Comparison of ENCODE assay signal across 9 cellular contexts in the genomic region with DNA sequence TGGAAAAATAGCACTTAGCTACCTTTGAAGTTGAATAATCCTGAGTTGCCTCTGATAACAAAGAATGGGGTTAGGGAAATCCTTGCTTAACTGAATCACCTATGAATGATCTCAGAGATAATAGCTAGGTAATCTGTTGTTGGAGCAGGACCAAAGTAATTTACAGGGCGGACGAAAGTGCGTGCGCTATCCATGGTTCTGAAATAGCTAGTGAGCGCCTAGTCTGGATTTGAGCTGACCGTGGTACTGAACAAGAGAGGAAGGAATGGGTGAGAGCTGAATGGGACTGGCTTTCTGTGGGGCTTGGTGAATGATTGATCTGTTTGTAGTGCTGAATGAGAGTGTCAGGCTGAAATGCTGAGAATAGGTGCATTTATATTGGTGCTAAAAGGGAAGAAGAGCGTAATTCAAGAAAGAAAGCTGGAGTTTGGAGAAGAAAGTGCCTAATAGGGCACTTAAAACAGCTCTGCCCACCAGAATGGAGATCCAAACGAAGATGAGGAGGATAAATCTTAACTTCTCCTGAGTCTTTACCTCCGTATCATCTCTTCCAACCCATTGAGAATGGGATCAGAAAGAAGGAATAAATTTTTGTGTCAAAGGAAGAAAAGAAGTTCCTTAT. TPM values are rescaled to one million over a fixed set of nuclear protein-coding genes. Genes with fewer than 3 reads are reported as not detected.
DNase-seq lines count a peak whose midpoint lies in the region; ATAC-seq and TF ChIP-seq lines count a peak whose summit lies in the region.
"Had no signal": no experiment of that assay in that cellular context is flagged by ENCODE, and none has a peak within 500 bp of the region (broad histone marks: within the 10 kb centered on the region; RNA-seq: fewer than 3 reads in every experiment).

No MANE protein-coding gene starts in this region.

- H3K27me3 ChIP-seq in osteoblast (ENCODE audit: insufficient read depth, low read length) = no peaks in the 10 kb centered on the region

- ATAC-seq in HG03460 (IDR thresholded peaks at IDR 0.05; ENCODE audit: unreplicated experiment) (no peak), HG03342 (IDR thresholded peaks at IDR 0.05; ENCODE audit: unreplicated experiment) (no peak)

- H3K36me3 Mint-ChIP-seq in endothelial cell (ENCODE audit: low read depth, unreplicated experiment) = no peaks in the 10 kb centered on the region
- H3K36me3 Mint-ChIP-seq: activated naive CD8-positive, alpha-beta T cell had no signal

- no peak overlapping the region for H3K4me3 Mint-ChIP-seq in endothelial cell (ENCODE audit: unreplicated experiment)
- H3K4me3 Mint-ChIP-seq: activated naive CD8-positive, alpha-beta T cell had no signal

- no peaks in the 10 kb centered on the region for H3K9me3 ChIP-seq in osteoblast (ENCODE audit: low read depth, low read length)

- H4K20me1 ChIP-seq in osteoblast (ENCODE audit: insufficient read depth, low read length) = no peaks in the 10 kb centered on the region

- no peak for TF ChIP-seq CTCF in GM20000 (IDR thresholded peaks at IDR 0.05; ENCODE audit: extremely low read depth, missing control alignments)
- TF ChIP-seq CTCF in endothelial cell (IDR thresholded peaks at IDR 0.05; ENCODE audit: unreplicated experiment) = no peak
- TF ChIP-seq CTCF in osteoblast (IDR thresholded peaks at IDR 0.05; ENCODE audit: extremely low read depth, low read depth, low read length) = no peak

- H3K4me3 ChIP-seq in osteoblast (ENCODE audit: insufficient read depth, low read length) = no peak overlapping the region

- DNase-seq in ACHN (peak; percentile 82), GM20000 (ENCODE audit: low spot score) (peak; percentile 49), RKO (ENCODE audit: low spot score) (peak; percentile 81), endothelial cell (ENCODE audit: low spot score) (peak; percentile 75), osteoblast (ENCODE audit: insufficient read length, low spot score, missing footprints) (peak; percentile 17), NCI-H446 treated with DMSO at 0.1 percent for 48 hours (lab: John Stamatoyannopoulos, UW) (no peak)

- peaks cover 4% of the 10 kb centered on the region for H3K27me3 Mint-ChIP-seq in endothelial cell (ENCODE audit: unreplicated experiment)

- H3K27ac ChIP-seq in osteoblast (ENCODE audit: low read depth, low read length) = no peak overlapping the region

- in situ Hi-C loops in ACHN (cut with HindIII; ENCODE audit: low pct_ligation_motif_present, low pct_unique_long_range_greater_than_20kb, low sequenced_read_pairs) = no loop called here

- no peaks in the 10 kb centered on the region for H3K9me3 Mint-ChIP-seq in endothelial cell (ENCODE audit: unreplicated experiment)

- no peaks in the 10 kb centered on the region for H3K4me1 ChIP-seq in osteoblast (ENCODE audit: insufficient read depth, low read length)

- H3K36me3 ChIP-seq in osteoblast (ENCODE audit: insufficient read depth, low read length) = no peaks in the 10 kb centered on the region

- H3K79me2 ChIP-seq in osteoblast (ENCODE audit: insufficient read depth, low read length) = no peaks in the 10 kb centered on the region

- H3K4me2 ChIP-seq in osteoblast (ENCODE audit: insufficient read depth, low read length) = no peak overlapping the region

- no peak overlapping the region for H2AFZ ChIP-seq in osteoblast (ENCODE audit: low read length)

- H3K4me1 Mint-ChIP-seq in endothelial cell (ENCODE audit: unreplicated experiment) = peaks cover under 1% of the 10 kb centered on the region

- no peak overlapping the region for H3K27ac Mint-ChIP-seq in endothelial cell (ENCODE audit: unreplicated experiment)
- H3K27ac Mint-ChIP-seq: activated naive CD8-positive, alpha-beta T cell had no signal

RNA-seq across cellular contexts. Expression of a gene that starts 10.1 kb away (rescaled TPM):
- total RNA-seq in endothelial cell (ENCODE audit: unreplicated experiment) (not detected), osteoblast (not detected in 2 replicates)
